1 cellular context compared by ENCODE assay signal in the genomic region with DNA sequence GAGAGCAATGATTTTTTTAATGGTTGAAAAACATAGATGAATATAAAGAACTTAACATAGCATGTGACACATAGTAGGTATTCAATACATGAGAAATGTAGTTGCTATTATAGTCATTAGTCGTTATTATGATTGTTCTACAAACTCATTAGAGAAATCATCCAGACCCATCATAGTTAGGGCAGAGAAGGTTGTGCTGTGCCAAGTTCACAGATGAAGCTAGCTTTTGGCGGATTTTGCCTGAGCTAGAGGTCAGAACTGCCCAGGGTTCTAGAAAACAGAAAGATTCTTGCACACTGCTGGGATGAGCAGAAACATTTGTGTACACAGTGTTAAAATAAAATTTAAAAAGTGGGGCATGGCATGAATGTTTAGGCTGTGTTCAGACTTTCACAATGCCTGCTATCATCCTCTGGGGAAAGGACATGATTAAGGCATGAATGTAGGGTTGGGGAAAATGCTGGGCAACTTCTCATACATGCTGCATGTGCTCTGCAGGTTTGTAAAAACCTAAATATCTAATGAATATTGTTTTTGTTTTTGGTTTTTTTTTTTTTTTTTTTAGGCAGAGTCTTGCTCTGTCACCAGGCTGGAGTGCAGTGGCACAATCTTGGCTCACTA.
TF ChIP-seq lines count a peak whose summit lies in the region.

No MANE protein-coding gene starts in this region.

TF ChIP-seq in HCT116, 20 proteins besides CTCF, POLR2A, EP300 and RAD21:
- no peak for TF ChIP-seq CEBPB (IDR thresholded peaks at IDR 0.05; ENCODE audit: low read depth)
